Comparison of ENCODE assay signal across 20 cellular contexts in genomic region chr19:34512254-34512796, GRCh38. TPM values are rescaled to one million over a fixed set of nuclear protein-coding genes. Genes with fewer than 3 reads are reported as not detected.
DNase-seq lines count a peak whose midpoint lies in the region; ATAC-seq, FAIRE-seq and TF ChIP-seq lines count a peak whose summit lies in the region.
"Had no signal": no experiment of that assay in that cellular context is flagged by ENCODE, and none has a peak within 500 bp of the region (broad histone marks: within the 10 kb centered on the region; RNA-seq: fewer than 3 reads in every experiment).

No MANE protein-coding gene starts in this region.

- peak; percentile 31 to 57 for ATAC-seq in upper lobe of left lung (ENCODE audit: low FRiP score in 2 of 2)
- no peak for ATAC-seq in HG02870 (IDR thresholded peaks at IDR 0.05; ENCODE audit: unreplicated experiment)
- ATAC-seq in HG03135 (IDR thresholded peaks at IDR 0.05; ENCODE audit: unreplicated experiment), result no peak
- ATAC-seq: CD8-positive, alpha-beta T cell; HepG2 had no signal

- H3K27ac ChIP-seq in upper lobe of left lung, result no peak overlapping the region
- H3K27ac ChIP-seq: BLaER1 treated with 17β-estradiol and CSF1 and Interleukin-3, amounts not matched to agents 10 nM and 100 nM; SJCRH30 had no signal

- POLR2A ChIA-PET in GM10248 (lab: Yijun Ruan, JAX), result no interaction called here

- no peak for TF ChIP-seq POLR2A in upper lobe of left lung (IDR thresholded peaks at IDR 0.05)

- peak overlapping the region; percentile 52 for H3K27ac Mint-ChIP-seq in endothelial cell (ENCODE audit: unreplicated experiment)
- H3K27ac Mint-ChIP-seq: CD8-positive, alpha-beta T cell had no signal

- no peaks in the 10 kb centered on the region for H3K4me1 Mint-ChIP-seq in endothelial cell (ENCODE audit: unreplicated experiment)

- DNase-seq in GM10248 (ENCODE audit: extremely low spot score), result peak; percentile 4
- DNase-seq in HTR-8/SVneo (ENCODE audit: insufficient read length, low spot score), result no peak
- no peak for DNase-seq in endothelial cell (ENCODE audit: low spot score)
- peak in 1 of 2 donors; percentile 57 for DNase-seq in upper lobe of left lung
- no peak for DNase-seq in activated CD4-positive, alpha-beta T cell treated with anti-CD3 and anti-CD28 coated beads for 4 hours
- DNase-seq: ACHN; CD8-positive, alpha-beta T cell; KG1; NCI-H1092; NCI-H1436 treated with DMSO at 0.1 percent for 48 hours; NCI-H2029; NCI-H2227 treated with DMSO at 0.1 percent for 48 hours; NCI-H510A; NCI-H774; NK-92 treated with Interleukin-12 subunit alpha and Interleukin-12 subunit beta, amount 100 ng/mL, for 24 hours; SJCRH30 had no signal

- TF ChIP-seq EP300 in upper lobe of left lung (IDR thresholded peaks at IDR 0.05), result no peak

- peaks cover 13% of the 10 kb centered on the region for H3K36me3 Mint-ChIP-seq in endothelial cell (ENCODE audit: low read depth, unreplicated experiment)
- H3K36me3 Mint-ChIP-seq: CD8-positive, alpha-beta T cell had no signal

- peaks cover 5% of the 10 kb centered on the region for H3K27me3 Mint-ChIP-seq in endothelial cell (ENCODE audit: unreplicated experiment)

- H3K27me3 ChIP-seq in upper lobe of left lung, result no peaks in the 10 kb centered on the region
- H3K27me3 ChIP-seq: BLaER1 treated with 17β-estradiol and CSF1 and Interleukin-3, amounts not matched to agents 10 nM and 100 nM; SJCRH30 had no signal

- peaks cover 0 to 5% (median 0%) of the 10 kb centered on the region in 4 donors for H3K4me1 ChIP-seq in upper lobe of left lung
- H3K4me1 ChIP-seq: BLaER1 treated with 17β-estradiol and CSF1 and Interleukin-3, amounts not matched to agents 10 nM and 100 nM; SJCRH30 had no signal

- no peak overlapping the region for H3K4me3 Mint-ChIP-seq in endothelial cell (ENCODE audit: unreplicated experiment)
- H3K4me3 Mint-ChIP-seq: CD8-positive, alpha-beta T cell had no signal

- H3K9me3 ChIP-seq in upper lobe of left lung, result peaks cover 0 to 10% (median 0%) of the 10 kb centered on the region in 4 donors

- TF ChIP-seq CTCF in GM10248 (IDR thresholded peaks at IDR 0.05; ENCODE audit: control extremely low read depth, extremely low read depth, low read depth, missing control alignments) (no peak), endothelial cell (IDR thresholded peaks at IDR 0.05; ENCODE audit: unreplicated experiment) (no peak), upper lobe of left lung (IDR thresholded peaks at IDR 0.05) (no peak)

- CTCF ChIA-PET in GM10248 (lab: Yijun Ruan, JAX), result interaction anchor here (0.8 kb wide), 1 partner anchor 12 kb away, joined by 3 read pairs; no protein-coding TSS in a partner anchor

- WGBS in upper lobe of left lung, 2 donors, result 75 to 79% methylated on average over 10 to 16 of the region's 16 CpGs

- H3K9me3 Mint-ChIP-seq in endothelial cell (ENCODE audit: unreplicated experiment), result peaks cover 15% of the 10 kb centered on the region

- no peak overlapping the region for H3K4me3 ChIP-seq in upper lobe of left lung
- H3K4me3 ChIP-seq: BLaER1 treated with 17β-estradiol and CSF1 and Interleukin-3, amounts not matched to agents 10 nM and 100 nM; SJCRH30 had no signal

- no peaks in the 10 kb centered on the region for H3K36me3 ChIP-seq in upper lobe of left lung
- H3K36me3 ChIP-seq: BLaER1 treated with 17β-estradiol and CSF1 and Interleukin-3, amounts not matched to agents 10 nM and 100 nM; SJCRH30 had no signal

- FAIRE-seq in HTR-8/SVneo (lab: Jason Lieb, UNC), result peak; percentile 4
- FAIRE-seq: HepG2 had no signal

RNA-seq across cellular contexts. Expression of gene WTIP, which starts 30.8 kb away (rescaled TPM):
- total RNA-seq in endothelial cell (ENCODE audit: unreplicated experiment) (17.6 TPM), upper lobe of left lung (10 to 100 TPM; 18.7 to 93.3 (median 56.9) TPM)

Comparison
In these comparisons a context has a peak if more than half of its experiments do, and no peak if none do; other contexts are left out.
1. ATAC-seq: peak in upper lobe of left lung (2 of 2); none in HG02870 (single experiment) and HG03135 (single experiment).